Comparison of ENCODE assay signal across 14 cellular contexts in genomic region chr15:70936326-70936725, GRCh38.
DNase-seq lines count a peak whose midpoint lies in the region; ATAC-seq and TF ChIP-seq lines count a peak whose summit lies in the region.
"Had no signal": no experiment of that assay in that cellular context is flagged by ENCODE, and none has a peak within 500 bp of the region (broad histone marks: within the 10 kb centered on the region; RNA-seq: fewer than 3 reads in every experiment).

No MANE protein-coding gene starts in this region.

- TF ChIP-seq CTCF in coronary artery (IDR thresholded peaks at IDR 0.05), result no peak

- no peak for ATAC-seq in HG03432 (IDR thresholded peaks at IDR 0.05; ENCODE audit: unreplicated experiment)
- ATAC-seq: activated CD8-positive, alpha-beta memory T cell treated with anti-CD3 and anti-CD28 coated beads, Interleukin-2, amount 10 ng/mL, durations not matched to agents 7 days and 5 days had no signal

- H3K4me3 ChIP-seq in coronary artery, result no peak overlapping the region

- DNase-seq in NCI-H1694 (lab: John Stamatoyannopoulos, UW) (peak; percentile 14), NCI-H1694 treated with DMSO at 0.1 percent for 48 hours (lab: John Stamatoyannopoulos, UW) (no peak), NCI-H345 treated with DMSO at 0.1 percent for 48 hours (lab: John Stamatoyannopoulos, UW; ENCODE audit: unreplicated experiment) (peak; percentile 37), cerebellar cortex (ENCODE audit: low spot score) (peak; percentile 83), putamen (ENCODE audit: low spot score) (peak; percentile 7), coronary artery (ENCODE audit: low spot score) (no peak), DMS114 treated with DMSO at 0.1 percent for 48 hours (lab: John Stamatoyannopoulos, UW; ENCODE audit: unreplicated experiment) (no peak)
- DNase-seq: activated CD8-positive, alpha-beta memory T cell treated with anti-CD3 and anti-CD28 coated beads, Interleukin-2, amount 10 ng/mL, durations not matched to agents 7 days and 5 days; activated naive CD8-positive, alpha-beta T cell treated with anti-CD3 and anti-CD28 coated beads for 36 hours; Calu3; left cardiac atrium; stimulated activated CD4-positive, alpha-beta T cell treated with anti-CD3 and anti-CD28 coated beads, Interleukin-12 subunit alpha, Interleukin-12 subunit beta, amount 100 ng/mL, for 4 hours had no signal

- H3K27ac ChIP-seq in coronary artery, result no peak overlapping the region
- H3K27ac ChIP-seq: RWPE1 had no signal

Comparison
In these comparisons a context has a peak if more than half of its experiments do, and no peak if none do; other contexts are left out.
1. DNase-seq: peak in NCI-H1694 (single experiment), NCI-H345 treated with DMSO at 0.1 percent for 48 hours (single experiment), cerebellar cortex (single experiment) and putamen (single experiment); none in NCI-H1694 treated with DMSO at 0.1 percent for 48 hours (single experiment), coronary artery (single experiment) and DMS114 treated with DMSO at 0.1 percent for 48 hours (single experiment).